In the genomic region with DNA sequence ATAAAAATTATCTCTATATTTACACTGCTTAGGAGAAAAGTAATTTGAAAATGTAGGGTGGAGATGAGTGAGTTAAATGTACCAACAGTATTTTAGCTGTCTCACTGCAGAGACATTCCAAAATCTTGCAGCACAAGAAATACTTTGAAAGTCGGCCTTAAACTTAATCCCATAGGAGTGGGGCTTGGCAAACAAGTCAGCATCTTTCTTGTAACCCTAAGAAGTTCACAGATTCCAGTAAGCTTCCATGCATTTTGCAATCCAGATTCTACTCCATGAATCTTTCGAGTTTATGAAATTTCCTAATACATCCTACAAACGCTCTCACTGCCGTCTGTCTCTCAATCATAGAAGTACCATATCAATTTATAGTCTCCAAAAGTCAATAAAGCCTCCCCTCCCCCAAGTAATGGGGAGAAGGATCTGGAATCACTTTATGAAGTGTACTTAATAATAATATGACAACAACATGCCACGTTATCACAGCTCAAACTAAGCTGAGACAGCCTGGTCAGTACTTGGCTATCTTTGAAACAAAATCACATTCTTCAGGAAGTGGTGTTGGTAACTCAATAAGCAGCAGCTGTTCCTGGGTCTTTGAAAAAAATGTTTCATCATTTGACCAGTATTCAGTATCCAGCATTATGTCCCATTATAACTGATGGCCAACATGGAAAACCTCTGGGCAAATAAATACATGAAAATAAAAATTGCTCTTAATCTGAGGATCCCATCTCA, we compare ENCODE assay signal across 14 cellular contexts.
DNase-seq lines count a peak whose midpoint lies in the region; ATAC-seq and TF ChIP-seq lines count a peak whose summit lies in the region.
"Had no signal": no experiment of that assay in that cellular context is flagged by ENCODE, and none has a peak within 500 bp of the region (broad histone marks: within the 10 kb centered on the region; RNA-seq: fewer than 3 reads in every experiment).

No MANE protein-coding gene starts in this region.

- no peak overlapping the region for H3K9ac ChIP-seq in parathyroid adenoma

- no peaks in the 10 kb centered on the region for H3K4me1 ChIP-seq in parathyroid adenoma

- TF ChIP-seq CTCF in fibroblast of the aortic adventitia (IDR thresholded peaks at IDR 0.05; ENCODE audit: insufficient read depth, low read length) (no peak), parathyroid adenoma (IDR thresholded peaks at IDR 0.05) (no peak)

- no peaks in the 10 kb centered on the region for H3K79me2 ChIP-seq in parathyroid adenoma

- H3K36me3 ChIP-seq in parathyroid adenoma (ENCODE audit: control insufficient read depth, insufficient read depth, low read length), result no peaks in the 10 kb centered on the region
- H3K36me3 ChIP-seq: esophagus squamous epithelium had no signal

- H3K4me3 ChIP-seq in fibroblast of the aortic adventitia (ENCODE audit: low read depth, low read length), result no peak overlapping the region
- H3K4me3 ChIP-seq in parathyroid adenoma (ENCODE audit: low read depth, low read length), result no peak overlapping the region
- H3K4me3 ChIP-seq: esophagus squamous epithelium had no signal

- H3K27me3 ChIP-seq in parathyroid adenoma (ENCODE audit: control insufficient read depth, insufficient read depth, low read length), result no peaks in the 10 kb centered on the region
- H3K27me3 ChIP-seq: esophagus squamous epithelium had no signal

- ATAC-seq in GM19035 (IDR thresholded peaks at IDR 0.05; ENCODE audit: unreplicated experiment) (no peak), HG03521 (IDR thresholded peaks at IDR 0.05; ENCODE audit: unreplicated experiment) (no peak), GM18502 (IDR thresholded peaks at IDR 0.05; ENCODE audit: poor library complexity, unreplicated experiment) (no peak)
- ATAC-seq: HepG2; naive thymus-derived CD4-positive, alpha-beta T cell had no signal

- H3K27ac ChIP-seq in parathyroid adenoma, result peak overlapping the region; percentile 9

- DNase-seq in AG08395 (ENCODE audit: low spot score), result peak; percentile 62
- peak; percentile 24 for DNase-seq in NCI-H2196 (lab: John Stamatoyannopoulos, UW; ENCODE audit: unreplicated experiment)
- peak; percentile 98 for DNase-seq in fibroblast of the aortic adventitia (ENCODE audit: low read depth)
- no peak for DNase-seq in globus pallidus (ENCODE audit: low spot score)
- DNase-seq: cerebellar nuclear complex; esophagus squamous epithelium; H9; kidney; naive thymus-derived CD4-positive, alpha-beta T cell had no signal

- no peak overlapping the region for H2AFZ ChIP-seq in parathyroid adenoma

- no peaks in the 10 kb centered on the region for H3K9me3 ChIP-seq in parathyroid adenoma (ENCODE audit: control insufficient read depth, low read length)
- H3K9me3 ChIP-seq: esophagus squamous epithelium had no signal

- no peak overlapping the region for H3K4me2 ChIP-seq in parathyroid adenoma (ENCODE audit: low read length)
